19 cellular contexts compared by ENCODE assay signal in genomic region chr9:89149726-89150125, GRCh38. TPM values are rescaled to one million over a fixed set of nuclear protein-coding genes. Genes with fewer than 3 reads are reported as not detected.
DNase-seq lines count a peak whose midpoint lies in the region; ATAC-seq, FAIRE-seq and TF ChIP-seq lines count a peak whose summit lies in the region.
"Had no signal": no experiment of that assay in that cellular context is flagged by ENCODE, and none has a peak within 500 bp of the region (broad histone marks: within the 10 kb centered on the region; RNA-seq: fewer than 3 reads in every experiment).

No MANE protein-coding gene starts in this region.

- H3K9me3 Mint-ChIP-seq in astrocyte (ENCODE audit: unreplicated experiment) = no peaks in the 10 kb centered on the region
- peaks cover 0 to 10% (median 0%) of the 10 kb centered on the region in 9 donors for H3K9me3 Mint-ChIP-seq in naive thymus-derived CD8-positive, alpha-beta T cell
- H3K9me3 Mint-ChIP-seq: stimulated activated naive CD8-positive, alpha-beta T cell treated with anti-CD3 and anti-CD28 coated beads, Interleukin-15, Interleukin-2, amounts not matched to agents 100 ng/mL and 50 ng/mL, for 24 hours had no signal

- H3K4me1 ChIP-seq in astrocyte (ENCODE audit: insufficient read depth, low read length) = peaks cover 29% of the 10 kb centered on the region
- H3K4me1 ChIP-seq: HAP-1 had no signal

- no peaks in the 10 kb centered on the region for H4K20me1 ChIP-seq in astrocyte (ENCODE audit: insufficient read depth, low read length)
- H4K20me1 ChIP-seq: BLaER1 treated with 17β-estradiol and CSF1 and Interleukin-3, amounts not matched to agents 10 nM and 100 nM had no signal

- H3K9ac ChIP-seq in astrocyte (ENCODE audit: low read length) = no peak overlapping the region
- H3K9ac ChIP-seq: BLaER1 treated with 17β-estradiol and CSF1 and Interleukin-3, amounts not matched to agents 10 nM and 100 nM had no signal

- DNase-seq in AG20443 (ENCODE audit: low spot score) (peak; percentile 71), LHCN-M2 (ENCODE audit: low read depth) (peak; percentile 52), astrocyte (ENCODE audit: low read depth) (peak; percentile 72), iris pigment epithelial cell (ENCODE audit: low read depth) (peak; percentile 82), activated gamma-delta T cell treated with Interleukin-2 at 50 U/mL for 16 hours (no peak), NCI-H2196 (lab: John Stamatoyannopoulos, UW; ENCODE audit: unreplicated experiment) (no peak)
- DNase-seq in naive thymus-derived CD8-positive, alpha-beta T cell = no peak
- DNase-seq: activated CD4-positive, alpha-beta T cell treated with anti-CD3 and anti-CD28 coated beads, Interleukin-2, amount 50 U/mL, for 1 hour; DMS79 treated with DMSO at 0.1 percent for 48 hours; islet precursor cell; mucosa of descending colon; NCI-H187; NCI-H748 treated with DMSO at 0.1 percent for 48 hours had no signal

- POLR2A ChIA-PET in naive thymus-derived CD8-positive, alpha-beta T cell (lab: Charles Lee) = no interaction called here

- H3K4me1 Mint-ChIP-seq in astrocyte (ENCODE audit: low read depth, unreplicated experiment) = peaks cover 10% of the 10 kb centered on the region
- peaks cover 2 to 8% (median 3%) of the 10 kb centered on the region in 4 donors for H3K4me1 Mint-ChIP-seq in naive thymus-derived CD8-positive, alpha-beta T cell

- H3K4me2 ChIP-seq in astrocyte (ENCODE audit: low read length) = peak overlapping the region; percentile 18
- H3K4me2 ChIP-seq: smooth muscle cell had no signal

- peak; percentile 20 for FAIRE-seq in astrocyte (lab: Jason Lieb, UNC)

- no peaks in the 10 kb centered on the region for H3K27me3 Mint-ChIP-seq in astrocyte (ENCODE audit: low read depth, unreplicated experiment)
- H3K27me3 Mint-ChIP-seq in naive thymus-derived CD8-positive, alpha-beta T cell = peaks cover 10 to 30% (median 18%) of the 10 kb centered on the region in 5 donors

- H2AFZ ChIP-seq in astrocyte (ENCODE audit: low read depth, low read length) = no peak overlapping the region

- no peak overlapping the region for H3K4me3 Mint-ChIP-seq in astrocyte (ENCODE audit: unreplicated experiment)
- no peak overlapping the region for H3K4me3 Mint-ChIP-seq in naive thymus-derived CD8-positive, alpha-beta T cell
- H3K4me3 Mint-ChIP-seq: stimulated activated naive CD8-positive, alpha-beta T cell treated with anti-CD3 and anti-CD28 coated beads, Interleukin-15, Interleukin-2, amounts not matched to agents 100 ng/mL and 50 ng/mL, for 24 hours had no signal

- H3K27ac ChIP-seq in astrocyte (ENCODE audit: low read depth, low read length) = no peak overlapping the region
- H3K27ac ChIP-seq: BLaER1 treated with 17β-estradiol and CSF1 and Interleukin-3, amounts not matched to agents 10 nM and 100 nM had no signal

- H3K27ac Mint-ChIP-seq in astrocyte (ENCODE audit: unreplicated experiment) = no peak overlapping the region
- H3K27ac Mint-ChIP-seq in naive thymus-derived CD8-positive, alpha-beta T cell = no peak overlapping the region
- H3K27ac Mint-ChIP-seq: stimulated activated naive CD8-positive, alpha-beta T cell treated with anti-CD3 and anti-CD28 coated beads, Interleukin-15, Interleukin-2, amounts not matched to agents 100 ng/mL and 50 ng/mL, for 24 hours had no signal

- no peak overlapping the region for H3K4me3 ChIP-seq in astrocyte (ENCODE audit: insufficient read depth, low read depth, low read length)
- H3K4me3 ChIP-seq: BLaER1 treated with 17β-estradiol and CSF1 and Interleukin-3, amounts not matched to agents 10 nM and 100 nM; HAP-1; mucosa of descending colon; smooth muscle cell had no signal

- no peak for ATAC-seq in HG03135 (IDR thresholded peaks at IDR 0.05; ENCODE audit: unreplicated experiment)
- ATAC-seq in naive thymus-derived CD8-positive, alpha-beta T cell = no peak
- ATAC-seq: mucosa of descending colon had no signal

- H3K27me3 ChIP-seq in astrocyte (ENCODE audit: insufficient read depth, low read length) = no peaks in the 10 kb centered on the region
- H3K27me3 ChIP-seq: BLaER1 treated with 17β-estradiol and CSF1 and Interleukin-3, amounts not matched to agents 10 nM and 100 nM had no signal

- TF ChIP-seq CTCF in astrocyte (IDR thresholded peaks at IDR 0.05; ENCODE audit: insufficient read depth, low read depth, low read length) = no peak

- H3K36me3 Mint-ChIP-seq in astrocyte (ENCODE audit: low read depth, unreplicated experiment) = no peaks in the 10 kb centered on the region
- no peaks in the 10 kb centered on the region for H3K36me3 Mint-ChIP-seq in naive thymus-derived CD8-positive, alpha-beta T cell

- no peaks in the 10 kb centered on the region for H3K36me3 ChIP-seq in astrocyte (ENCODE audit: insufficient read depth, low read length)
- H3K36me3 ChIP-seq: BLaER1 treated with 17β-estradiol and CSF1 and Interleukin-3, amounts not matched to agents 10 nM and 100 nM; HAP-1 had no signal

- no peaks in the 10 kb centered on the region for H3K9me3 ChIP-seq in astrocyte (ENCODE audit: insufficient read depth, low read depth, low read length)
- H3K9me3 ChIP-seq: BLaER1 treated with 17β-estradiol and CSF1 and Interleukin-3, amounts not matched to agents 10 nM and 100 nM; HAP-1; mucosa of descending colon had no signal

- peaks cover 90% of the 10 kb centered on the region for H3K79me2 ChIP-seq in astrocyte (ENCODE audit: insufficient read depth, low read length)

RNA-seq across cellular contexts. Expression of gene SHC3, which starts 28.9 kb away (rescaled TPM):
- under 0.01 and 0.06 TPM in 2 replicates for total RNA-seq in LHCN-M2 (2014; rRNA removed)
- polyA plus RNA-seq in LHCN-M2 (2012) = 0.04 TPM
- total RNA-seq in astrocyte = 3.1 and 4.6 TPM in 2 replicates
- under 1 TPM; 0.11 to 0.42 TPM for total RNA-seq in naive thymus-derived CD8-positive, alpha-beta T cell
- polyA plus RNA-seq in naive thymus-derived CD8-positive, alpha-beta T cell = not detected
- total RNA-seq: T-helper 2 cell treated with Interferon-gamma antibody and Interleukin-4, amounts not matched to agents 100 ng/mL and 5 ng/mL, for 36 hours had no signal

Comparison
In these comparisons a context has a peak if more than half of its experiments do, and no peak if none do; other contexts are left out.
1. DNase-seq: peak in AG20443 (single experiment), LHCN-M2 (single experiment), astrocyte (single experiment) and iris pigment epithelial cell (single experiment); none in activated gamma-delta T cell treated with Interleukin-2 at 50 U/mL for 16 hours (single experiment), naive thymus-derived CD8-positive, alpha-beta T cell (0 of 10) and NCI-H2196 (single experiment).